8 cellular contexts compared by ENCODE assay signal in genomic region chr3:158801696-158802398, GRCh38.
DNase-seq lines count a peak whose midpoint lies in the region; ATAC-seq lines count a peak whose summit lies in the region.

TSS of gene MFSD1 (plus strand) at chr3:158802054. CDS start at chr3:158802153, 99 bp downstream.

- H3K4me3 Mint-ChIP-seq in effector memory CD8-positive, alpha-beta T cell: peak within 1 kb of the TSS; percentile 84
- H3K4me3 Mint-ChIP-seq in memory B cell: peak within 1 kb of the TSS; percentile 91

- DNase-seq in COR-L47 (lab: John Stamatoyannopoulos, UW) (peak; percentile 91), HUDEP-2 (lab: John Stamatoyannopoulos, UW; ENCODE audit: unreplicated experiment in 76 of 76) (peak in 75 of 76 experiments; percentile 30 to 91 (median 82)), NOMO-1 treated with dmso at 0.1 percent for 144 hours (lab: John Stamatoyannopoulos, UW; ENCODE audit: unreplicated experiment) (peak; percentile 90), memory B cell (ENCODE audit: low spot score in 2 of 2) (peak; percentile 66 to 73)
- peak; percentile 69 to 76 (median 75) for DNase-seq in activated CD8-positive, alpha-beta memory T cell treated with anti-CD3 and anti-CD28 coated beads for 48 hours (ENCODE audit: low read depth in 2 of 3, low spot score in 2 of 3)
- DNase-seq in effector memory CD8-positive, alpha-beta T cell: peak; percentile 80 to 85 (median 83)
- DNase-seq in stimulated activated CD8-positive, alpha-beta memory T cell treated with anti-CD3 and anti-CD28 coated beads, Interleukin-12 subunit alpha, Interleukin-12 subunit beta, amount 100 ng/mL, for 24 hours (ENCODE audit: extremely low read depth): peak; percentile 75

- ATAC-seq in GM21381 (IDR thresholded peaks at IDR 0.05; ENCODE audit: unreplicated experiment) (peak; percentile 99), memory B cell (ENCODE audit: low read depth) (peak; percentile 90)
- peak; percentile 95 for ATAC-seq in effector memory CD8-positive, alpha-beta T cell (replicated peaks)

- H3K36me3 Mint-ChIP-seq in effector memory CD8-positive, alpha-beta T cell (ENCODE audit: insufficient read depth): peaks cover 22% of the 10 kb centered on the region
- H3K36me3 Mint-ChIP-seq in memory B cell: peaks cover 10% of the 10 kb centered on the region

- H3K4me1 Mint-ChIP-seq in effector memory CD8-positive, alpha-beta T cell (ENCODE audit: low read depth in 2 of 2): peaks cover 15 to 27% of the 10 kb centered on the region in 2 donors
- H3K4me1 Mint-ChIP-seq in memory B cell: peaks cover 24% of the 10 kb centered on the region

- H3K27me3 Mint-ChIP-seq in effector memory CD8-positive, alpha-beta T cell: no peaks in the 10 kb centered on the region
- H3K27me3 Mint-ChIP-seq in memory B cell: no peaks in the 10 kb centered on the region

- H3K27ac Mint-ChIP-seq in effector memory CD8-positive, alpha-beta T cell: peak within 1 kb of the TSS; percentile 90 to 94
- peak within 1 kb of the TSS; percentile 88 for H3K27ac Mint-ChIP-seq in memory B cell

- H3K9me3 Mint-ChIP-seq in effector memory CD8-positive, alpha-beta T cell: no peaks in the 10 kb centered on the region
- no peaks in the 10 kb centered on the region for H3K9me3 Mint-ChIP-seq in memory B cell

Comparison
In these comparisons a context has a peak if more than half of its experiments do, and no peak if none do; other contexts are left out.
1. Peak in every context shown above with its lines: DNase-seq and ATAC-seq.